ENCODE assay signal across 1 cellular context in the genomic region with DNA sequence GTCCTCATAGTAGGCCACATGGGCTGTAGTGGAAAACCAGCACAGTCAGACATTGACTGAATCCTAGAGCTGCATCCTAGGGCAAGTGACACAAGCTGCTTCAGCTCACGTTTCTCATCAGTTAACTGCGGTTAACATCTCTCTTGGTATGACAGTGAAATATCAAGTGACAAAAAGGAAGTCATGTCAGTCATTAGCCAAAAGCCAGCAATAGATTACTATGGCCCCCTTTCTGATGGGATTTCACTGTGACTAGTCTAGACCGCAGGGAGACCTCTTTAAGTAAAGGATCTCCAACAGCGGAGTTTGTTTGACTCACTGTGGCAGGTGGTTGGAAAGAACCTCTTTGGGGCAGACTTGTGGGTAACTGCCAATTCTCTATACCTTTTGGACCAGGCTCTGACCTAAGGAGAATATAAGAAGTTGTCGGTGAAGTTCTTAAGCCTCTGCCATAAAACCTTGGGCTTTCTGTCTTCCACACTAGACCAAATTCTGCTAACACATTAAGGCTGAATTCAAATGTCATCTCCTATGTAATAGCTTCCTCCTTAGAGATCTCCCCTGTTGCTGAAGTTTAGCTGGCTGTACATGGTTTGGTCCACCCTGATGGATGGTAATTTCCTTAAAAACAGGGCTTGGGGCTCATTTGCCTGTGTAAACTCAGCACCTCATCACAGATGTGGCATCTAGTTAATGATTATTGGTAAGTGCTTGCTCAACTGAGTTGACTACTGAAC.
TF ChIP-seq lines count a peak whose summit lies in the region.

No MANE protein-coding gene starts in this region.

TF ChIP-seq in GM23338, 12 proteins besides CTCF, POLR2A, EP300 and RAD21 (continued from another document):
- TF ChIP-seq EZH2 (IDR thresholded peaks at IDR 0.05; ENCODE audit: low read depth, unreplicated experiment), result no peak
- no peak for TF ChIP-seq ZNF331 (CRISPR knock-in tag; IDR thresholded peaks at IDR 0.05; ENCODE audit: low read depth)
TF ChIP-seq in GM23338: peak in this region for 0.
